8 cellular contexts compared by ENCODE assay signal in the genomic region with DNA sequence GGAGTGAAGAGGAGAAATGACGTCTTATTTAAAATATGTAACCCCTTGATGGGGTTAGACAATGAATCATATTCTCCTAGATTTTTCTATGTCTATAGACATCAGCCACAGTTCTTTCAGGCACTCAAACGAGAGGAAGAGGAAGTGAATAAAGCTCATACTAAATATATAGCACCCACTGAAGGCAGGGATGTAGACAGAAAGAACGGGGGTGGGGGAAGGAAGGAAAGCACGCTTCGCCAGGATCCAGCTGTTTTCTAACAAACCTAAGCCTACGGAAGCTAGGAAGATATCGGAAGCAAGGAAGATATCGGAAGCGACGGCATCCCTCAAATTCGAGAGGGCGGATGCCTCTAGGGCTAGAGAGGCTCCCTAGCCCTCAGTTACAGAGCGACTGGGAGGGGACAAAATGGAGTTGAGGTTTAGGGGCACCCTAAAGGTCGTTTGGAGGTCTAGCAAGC. TPM values are rescaled to one million over a fixed set of nuclear protein-coding genes. Genes with fewer than 3 reads are reported as not detected.
DNase-seq lines count a peak whose midpoint lies in the region; ATAC-seq and TF ChIP-seq lines count a peak whose summit lies in the region.

No MANE protein-coding gene starts in this region.

- no peaks in the 10 kb centered on the region for H3K36me3 ChIP-seq in CD4-positive, CD25-positive, alpha-beta regulatory T cell (ENCODE audit: control insufficient read depth, insufficient read depth, low read length)
- H3K36me3 ChIP-seq in colonic mucosa: no peaks in the 10 kb centered on the region
- no peaks in the 10 kb centered on the region for H3K36me3 ChIP-seq in lung (ENCODE audit: control insufficient read depth in 2 of 2, insufficient read depth in 2 of 2, low read length in 2 of 2)
- no peaks in the 10 kb centered on the region for H3K36me3 ChIP-seq in thoracic aorta

- H3K27me3 ChIP-seq in CD4-positive, CD25-positive, alpha-beta regulatory T cell (ENCODE audit: control insufficient read depth, insufficient read depth, low read length): no peaks in the 10 kb centered on the region
- H3K27me3 ChIP-seq in colonic mucosa: no peaks in the 10 kb centered on the region
- no peaks in the 10 kb centered on the region for H3K27me3 ChIP-seq in lung (ENCODE audit: control insufficient read depth, insufficient read depth)
- no peaks in the 10 kb centered on the region for H3K27me3 ChIP-seq in thoracic aorta (replicated peaks; ENCODE audit: insufficient read depth)

- peak overlapping the region; percentile 52 to 64 for H3K9ac ChIP-seq in colonic mucosa (ENCODE audit: low read depth in 2 of 2, low read length in 2 of 2)

- WGBS in lung, 2 donors: 1 to 33% methylated on average over 14 of the region's 14 CpGs

- no peaks in the 10 kb centered on the region for H3K9me3 Mint-ChIP-seq in CD4-positive, CD25-positive, alpha-beta regulatory T cell
- H3K9me3 Mint-ChIP-seq in T-cell: no peaks in the 10 kb centered on the region

- no peaks in the 10 kb centered on the region for H3K27me3 Mint-ChIP-seq in CD4-positive, CD25-positive, alpha-beta regulatory T cell
- H3K27me3 Mint-ChIP-seq in T-cell: peaks cover 0 to 5% of the 10 kb centered on the region in 2 donors

- peaks cover 6 to 41% (median 28%) of the 10 kb centered on the region in 4 donors for H3K4me1 Mint-ChIP-seq in CD4-positive, CD25-positive, alpha-beta regulatory T cell
- peaks cover 31 to 40% (median 39%) of the 10 kb centered on the region in 3 donors for H3K4me1 Mint-ChIP-seq in T-cell

- peak overlapping the region; percentile 79 for H3K27ac ChIP-seq in CD4-positive, CD25-positive, alpha-beta regulatory T cell (ENCODE audit: insufficient read depth, low read length, poor library complexity, severe bottlenecking)
- H3K27ac ChIP-seq in colonic mucosa: peak overlapping the region; percentile 77
- H3K27ac ChIP-seq in lung (ENCODE audit: low read depth in 1 of 2, low read length in 1 of 2): peak overlapping the region; percentile 89 to 91
- H3K27ac ChIP-seq in thoracic aorta: peak overlapping the region; percentile 79 to 88

- peak overlapping the region; percentile 94 for H3K4me3 ChIP-seq in CD4-positive, CD25-positive, alpha-beta regulatory T cell (ENCODE audit: low read depth, low read length)
- H3K4me3 ChIP-seq in colonic mucosa: peak overlapping the region; percentile 54
- H3K4me3 ChIP-seq in lung: peak overlapping the region; percentile 53
- H3K4me3 ChIP-seq in thoracic aorta: peak overlapping the region; percentile 90

- peak; percentile 9 to 38 (median 30) for DNase-seq in CD4-positive, CD25-positive, alpha-beta regulatory T cell
- DNase-seq in T-cell (peak in 9 of 34 experiments; percentile 0 to 24 (median 11)), colonic mucosa (no peak), lung (ENCODE audit: low spot score) (no peak), thoracic aorta (ENCODE audit: low spot score) (no peak)

- no peak for TF ChIP-seq CTCF in colonic mucosa (IDR thresholded peaks at IDR 0.05)
- TF ChIP-seq CTCF in lung (IDR thresholded peaks at IDR 0.05; ENCODE audit: control extremely low read depth, extremely low read depth): no peak
- no peak for TF ChIP-seq CTCF in thoracic aorta (IDR thresholded peaks at IDR 0.05)

- peak; percentile 30 to 36 for ATAC-seq in CD4-positive, CD25-positive, alpha-beta regulatory T cell (ENCODE audit: low read depth in 2 of 2)
- ATAC-seq in GM19397 (IDR thresholded peaks at IDR 0.05; ENCODE audit: unreplicated experiment): peak; percentile 18
- peak; percentile 19 for ATAC-seq in HG03521 (IDR thresholded peaks at IDR 0.05; ENCODE audit: unreplicated experiment)
- peak; percentile 28 to 46 (median 44) for ATAC-seq in T-cell (replicated peaks in 1 of 4)
- ATAC-seq in lung (ENCODE audit: insufficient read depth, low FRiP score): peak; percentile 21
- peak; percentile 14 for ATAC-seq in thoracic aorta (ENCODE audit: insufficient number of reproducible peaks, low FRiP score, low read depth)
- no peak for ATAC-seq in HG03457 (IDR thresholded peaks at IDR 0.05; ENCODE audit: unreplicated experiment)

- no peaks in the 10 kb centered on the region for H3K36me3 Mint-ChIP-seq in CD4-positive, CD25-positive, alpha-beta regulatory T cell
- H3K36me3 Mint-ChIP-seq in T-cell: peaks cover 4% of the 10 kb centered on the region

- no peaks in the 10 kb centered on the region for H3K9me3 ChIP-seq in CD4-positive, CD25-positive, alpha-beta regulatory T cell (ENCODE audit: control insufficient read depth in 2 of 2, low read length in 2 of 2)
- H3K9me3 ChIP-seq in colonic mucosa: no peaks in the 10 kb centered on the region
- H3K9me3 ChIP-seq in lung (ENCODE audit: control insufficient read depth in 2 of 2, insufficient read depth in 1 of 2, low read length in 1 of 2): no peaks in the 10 kb centered on the region
- no peaks in the 10 kb centered on the region for H3K9me3 ChIP-seq in thoracic aorta

- H3K27ac Mint-ChIP-seq in CD4-positive, CD25-positive, alpha-beta regulatory T cell: peak overlapping the region; percentile 77 to 97 (median 94)
- H3K27ac Mint-ChIP-seq in T-cell: peak overlapping the region; percentile 94 to 96

- H3K4me1 ChIP-seq in CD4-positive, CD25-positive, alpha-beta regulatory T cell (ENCODE audit: control insufficient read depth, insufficient read depth, low read length, poor library complexity, severe bottlenecking): peaks cover 29% of the 10 kb centered on the region
- H3K4me1 ChIP-seq in colonic mucosa (no peaks in the 10 kb centered on the region), lung (ENCODE audit: control insufficient read depth in 2 of 2, insufficient read depth in 2 of 2, low read length in 2 of 2) (peaks cover 0 to under 1% of the 10 kb centered on the region in 2 donors), thoracic aorta (ENCODE audit: control insufficient read depth in 1 of 2, low read depth in 2 of 2) (no peaks in the 10 kb centered on the region)

- H3K4me3 Mint-ChIP-seq in CD4-positive, CD25-positive, alpha-beta regulatory T cell: peak overlapping the region; percentile 94 to 98 (median 96)
- H3K4me3 Mint-ChIP-seq in T-cell: peak overlapping the region; percentile 92 to 100 (median 94)

- intact Hi-C loops in colonic mucosa (cut with DNase I): no loop called here

- CTCF ChIA-PET in T-cell (lab: Charles Lee): interaction anchor here (0.6 to 1.4 kb wide), 5 partner anchors 19 to 428 kb away, joined by 3 to 14 read pairs (median 4); no protein-coding TSS in a partner anchor

- POLR2A ChIA-PET in T-cell (lab: Charles Lee): interaction anchor here in 1 of 2 donors (1.1 kb wide), 1 partner anchor 1949 kb away, joined by 3 read pairs; the partner anchor contains the start of gene ALG13

RNA-seq across cellular contexts. Expression of gene ACSL4, which starts 0.7 kb away (rescaled TPM):
- total RNA-seq in CD4-positive, CD25-positive, alpha-beta regulatory T cell: 32.2 TPM
- polyA plus RNA-seq in CD4-positive, CD25-positive, alpha-beta regulatory T cell: 10 to 100 TPM; 13.4 to 19.5 (median 15.3) TPM
- total RNA-seq in T-cell: 10 to 100 TPM; 16.0 to 27.3 (median 17.1) TPM
- 10 to 100 TPM; 10.6 to 27.9 TPM for total RNA-seq in colonic mucosa
- 10 to 100 TPM; 53.4 to 97.7 TPM for total RNA-seq in lung
- polyA plus RNA-seq in lung: 10 to 100 TPM; 34.1 to 71.1 TPM
- 100 to 1,000 TPM in 1 of 2 donors, 10 to 100 TPM in 1; 27.5 to 117 TPM for total RNA-seq in thoracic aorta

Comparison
In these comparisons a context has a peak if more than half of its experiments do, and no peak if none do; other contexts are left out.
1. DNase-seq: peak in CD4-positive, CD25-positive, alpha-beta regulatory T cell (3 of 3); none in colonic mucosa (single experiment), lung (single experiment) and thoracic aorta (single experiment).
2. Peak in every context shown above with its lines, with median percentiles within 50 percentile points of each other: H3K27ac ChIP-seq and H3K4me3 ChIP-seq.